In genomic region chr9:35104586-35104985, GRCh38 we compare ENCODE assay signal across 22 cellular contexts. TPM values are rescaled to one million over a fixed set of nuclear protein-coding genes. Genes with fewer than 3 reads are reported as not detected.
DNase-seq lines count a peak whose midpoint lies in the region; ATAC-seq and TF ChIP-seq lines count a peak whose summit lies in the region.
"Had no signal": no experiment of that assay in that cellular context is flagged by ENCODE, and none has a peak within 500 bp of the region (broad histone marks: within the 10 kb centered on the region; RNA-seq: fewer than 3 reads in every experiment).

No MANE protein-coding gene starts in this region.

- H3K27me3 Mint-ChIP-seq in chondrocyte (ENCODE audit: low read depth) = no peaks in the 10 kb centered on the region
- no peaks in the 10 kb centered on the region for H3K27me3 Mint-ChIP-seq in naive thymus-derived CD8-positive, alpha-beta T cell
- H3K27me3 Mint-ChIP-seq: stimulated activated naive CD8-positive, alpha-beta T cell treated with anti-CD3 and anti-CD28 coated beads, Interleukin-15, amount 100 ng/mL, for 72 hours had no signal

- peak overlapping the region; percentile 98 for H3K27ac ChIP-seq in ACC112 (ENCODE audit: low read depth, low read length)
- H3K27ac ChIP-seq: colonic mucosa had no signal

- POLR2A ChIA-PET in naive thymus-derived CD8-positive, alpha-beta T cell (lab: Charles Lee) = interaction anchor here (0.9 to 4.4 kb wide), 4 partner anchors 8 to 57 kb away, joined by 3 to 30 read pairs (median 14); partner anchors contain the start of genes ATOSB, PIGO, UNC13B and VCP

- H3K9me3 ChIP-seq in BE2C = no peaks in the 10 kb centered on the region
- H3K9me3 ChIP-seq: adrenal gland, colonic mucosa, mucosa of descending colon, psoas muscle had no signal

- H3K4me1 ChIP-seq in ACC112 (ENCODE audit: control insufficient read depth, insufficient read depth, low read length, unreplicated experiment) = peaks cover 21% of the 10 kb centered on the region
- H3K4me1 ChIP-seq in BE2C = peaks cover 7% of the 10 kb centered on the region

- peaks cover 28% of the 10 kb centered on the region for H3K79me2 ChIP-seq in ACC112 (ENCODE audit: control insufficient read depth, insufficient read depth, low read length, unreplicated experiment)

- peaks cover 37% of the 10 kb centered on the region for H3K4me1 Mint-ChIP-seq in chondrocyte (ENCODE audit: low read depth)
- H3K4me1 Mint-ChIP-seq in naive thymus-derived CD8-positive, alpha-beta T cell = peaks cover 21 to 49% (median 35%) of the 10 kb centered on the region in 4 donors

- peaks cover 27% of the 10 kb centered on the region for H3K36me3 Mint-ChIP-seq in chondrocyte (ENCODE audit: low read depth)
- H3K36me3 Mint-ChIP-seq in naive thymus-derived CD8-positive, alpha-beta T cell = peaks cover 0 to 40% (median 9%) of the 10 kb centered on the region in 3 donors
- H3K36me3 Mint-ChIP-seq in activated naive CD4-positive, alpha-beta T cell treated with anti-CD3 and anti-CD28 coated beads, Interleukin-2, amount 50 U/mL, for 72 hours = peaks cover 28 to 33% of the 10 kb centered on the region in 2 donors

- no peak overlapping the region for H3K4me3 Mint-ChIP-seq in chondrocyte (ENCODE audit: unreplicated experiment)
- H3K4me3 Mint-ChIP-seq in naive thymus-derived CD8-positive, alpha-beta T cell = no peak overlapping the region
- H3K4me3 Mint-ChIP-seq: activated T-cell treated with anti-CD3 and anti-CD28 coated beads, Interleukin-2, amount 50 U/mL, for 4 hours had no signal

- peak; percentile 1 for DNase-seq in GM10266 (ENCODE audit: extremely low spot score)
- no peak for DNase-seq in chondrocyte (ENCODE audit: low spot score)
- no peak for DNase-seq in naive thymus-derived CD8-positive, alpha-beta T cell
- DNase-seq in BE2C = no peak
- DNase-seq in activated naive CD4-positive, alpha-beta T cell treated with anti-CD3 and anti-CD28 coated beads, Interleukin-2, amount 50 U/mL, for 72 hours (ENCODE audit: low spot score in 2 of 2) = no peak
- DNase-seq in COLO829 (ENCODE audit: low spot score) = no peak
- DNase-seq: activated CD4-positive, alpha-beta T cell treated with anti-CD3 and anti-CD28 coated beads for 4 hours; activated T-cell treated with anti-CD3 and anti-CD28 coated beads, Interleukin-2, amount 50 U/mL, for 4 hours; colonic mucosa; DMS153; kidney glomerular epithelial cell; NCI-H1694 treated with DMSO at 0.1 percent for 48 hours; NCI-H510A treated with DMSO at 0.1 percent for 48 hours; psoas muscle; SHP77; stimulated activated CD4-positive, alpha-beta T cell treated with anti-CD3 and anti-CD28 coated beads, Interleukin-12 subunit alpha, Interleukin-12 subunit beta, amount 100 ng/mL, for 4 hours; stimulated activated naive CD8-positive, alpha-beta T cell treated with anti-CD3 and anti-CD28 coated beads, Interleukin-15, amount 100 ng/mL, for 72 hours; T-helper 9 cell had no signal

- ATAC-seq in naive thymus-derived CD8-positive, alpha-beta T cell = no peak
- no peak for ATAC-seq in HG03378 (IDR thresholded peaks at IDR 0.05; ENCODE audit: unreplicated experiment)
- no peak for ATAC-seq in activated naive CD4-positive, alpha-beta T cell treated with anti-CD3 and anti-CD28 coated beads, Interleukin-2, amount 50 U/mL, for 72 hours
- ATAC-seq: activated T-cell treated with anti-CD3 and anti-CD28 coated beads, Interleukin-2, amount 50 U/mL, for 4 hours; mucosa of descending colon; psoas muscle; stimulated activated naive CD8-positive, alpha-beta T cell treated with anti-CD3 and anti-CD28 coated beads, Interleukin-15, amount 100 ng/mL, for 72 hours had no signal

- no peak overlapping the region for H2AFZ ChIP-seq in ACC112 (ENCODE audit: low read length, unreplicated experiment)

- peak overlapping the region; percentile 99 for H3K27ac Mint-ChIP-seq in chondrocyte (ENCODE audit: unreplicated experiment)
- peak overlapping the region in 7 of 10 donors; percentile 20 to 99 (median 95) for H3K27ac Mint-ChIP-seq in naive thymus-derived CD8-positive, alpha-beta T cell
- H3K27ac Mint-ChIP-seq in activated naive CD4-positive, alpha-beta T cell treated with anti-CD3 and anti-CD28 coated beads, Interleukin-2, amount 50 U/mL, for 72 hours = peak overlapping the region in 1 of 2 donors; percentile 94

- H3K36me3 ChIP-seq in ACC112 (ENCODE audit: insufficient read depth, low read length) (peaks cover 7% of the 10 kb centered on the region; the same call in 1 of the 2 replicates), BE2C (peaks cover 10% of the 10 kb centered on the region)

- no peaks in the 10 kb centered on the region for H3K9me3 Mint-ChIP-seq in chondrocyte (ENCODE audit: low read depth)
- H3K9me3 Mint-ChIP-seq in naive thymus-derived CD8-positive, alpha-beta T cell = no peaks in the 10 kb centered on the region
- H3K9me3 Mint-ChIP-seq in activated naive CD4-positive, alpha-beta T cell treated with anti-CD3 and anti-CD28 coated beads, Interleukin-2, amount 50 U/mL, for 72 hours = no peaks in the 10 kb centered on the region
- H3K9me3 Mint-ChIP-seq: activated T-cell treated with anti-CD3 and anti-CD28 coated beads, Interleukin-2, amount 50 U/mL, for 4 hours; stimulated activated naive CD8-positive, alpha-beta T cell treated with anti-CD3 and anti-CD28 coated beads, Interleukin-15, amount 100 ng/mL, for 72 hours had no signal

- TF ChIP-seq CTCF in GM10266 (IDR thresholded peaks at IDR 0.05; ENCODE audit: control insufficient read depth, insufficient read depth, low read depth, missing control alignments) (no peak), chondrocyte (IDR thresholded peaks at IDR 0.05) (no peak), BE2C (IDR thresholded peaks at IDR 0.05; ENCODE audit: low read depth, low read length) (no peak)

- no peaks in the 10 kb centered on the region for H3K27me3 ChIP-seq in ACC112 (ENCODE audit: insufficient read depth, low read length)
- H3K27me3 ChIP-seq in BE2C = no peaks in the 10 kb centered on the region
- H3K27me3 ChIP-seq: adrenal gland, colonic mucosa had no signal

- H3K4me3 ChIP-seq in ACC112 (ENCODE audit: low read depth, low read length) (no peak overlapping the region), BE2C (ENCODE audit: low read depth, low read length) (no peak overlapping the region)
- H3K4me3 ChIP-seq: adrenal gland, colonic mucosa, mucosa of descending colon, psoas muscle had no signal

RNA-seq across cellular contexts. Expression of gene STOML2, which starts 1.7 kb away (rescaled TPM):
- 71.4 to 82.0 TPM (median 71.7 TPM) in 3 replicates for total RNA-seq in chondrocyte
- 10 to 100 TPM; 47.3 to 53.0 TPM for total RNA-seq in naive thymus-derived CD8-positive, alpha-beta T cell
- polyA plus RNA-seq in naive thymus-derived CD8-positive, alpha-beta T cell = 10 to 100 TPM; 86.7 to 93.9 (median 88.9) TPM
- polyA plus RNA-seq in BE2C (2012; ENCODE audit: insufficient read depth, insufficient read length, low read depth) = 142 TPM
- 100 to 1,000 TPM; 151 to 216 TPM for total RNA-seq in activated naive CD4-positive, alpha-beta T cell treated with anti-CD3 and anti-CD28 coated beads, Interleukin-2, amount 50 U/mL, for 72 hours

RNA-seq across cellular contexts. Expression of gene PIGO, which starts 8.2 kb away (rescaled TPM):
- 25.7 to 35.3 TPM (median 26.2 TPM) in 3 replicates for total RNA-seq in chondrocyte
- total RNA-seq in naive thymus-derived CD8-positive, alpha-beta T cell = 10 to 100 TPM; 32.6 to 36.1 TPM
- polyA plus RNA-seq in naive thymus-derived CD8-positive, alpha-beta T cell = 10 to 100 TPM; 23.0 to 26.2 (median 23.3) TPM
- 23.5 TPM for polyA plus RNA-seq in BE2C (2012; ENCODE audit: insufficient read depth, insufficient read length, low read depth)
- total RNA-seq in activated naive CD4-positive, alpha-beta T cell treated with anti-CD3 and anti-CD28 coated beads, Interleukin-2, amount 50 U/mL, for 72 hours = 10 to 100 TPM; 13.0 to 20.3 TPM

RNA-seq across cellular contexts. Expression of gene ATOSB, which starts 11.1 kb away (rescaled TPM):
- total RNA-seq in chondrocyte = 39.7 to 45.7 TPM (median 43.2 TPM) in 3 replicates
- 1 to 10 TPM; 5.4 to 5.7 TPM for total RNA-seq in naive thymus-derived CD8-positive, alpha-beta T cell
- 1 to 10 TPM; 1.6 to 2.9 (median 2.6) TPM for polyA plus RNA-seq in naive thymus-derived CD8-positive, alpha-beta T cell
- polyA plus RNA-seq in BE2C (2012; ENCODE audit: insufficient read depth, insufficient read length, low read depth) = 17.6 TPM
- total RNA-seq in activated naive CD4-positive, alpha-beta T cell treated with anti-CD3 and anti-CD28 coated beads, Interleukin-2, amount 50 U/mL, for 72 hours = 10 to 100 TPM in 1 of 2 donors, 1 to 10 TPM in 1; 6.9 to 19.9 TPM

RNA-seq across cellular contexts. Expression of gene FANCG, which starts 24.8 kb away (rescaled TPM):
- 14.9 to 35.2 TPM (median 16.0 TPM) in 3 replicates for total RNA-seq in chondrocyte
- 10 to 100 TPM; 23.6 to 27.9 TPM for total RNA-seq in naive thymus-derived CD8-positive, alpha-beta T cell
- polyA plus RNA-seq in naive thymus-derived CD8-positive, alpha-beta T cell = 1 to 10 TPM; 4.4 to 9.3 (median 5.9) TPM
- polyA plus RNA-seq in BE2C (2012; ENCODE audit: insufficient read depth, insufficient read length, low read depth) = 9.5 TPM
- total RNA-seq in activated naive CD4-positive, alpha-beta T cell treated with anti-CD3 and anti-CD28 coated beads, Interleukin-2, amount 50 U/mL, for 72 hours = 100 to 1,000 TPM; 114 to 194 TPM

RNA-seq across cellular contexts. Expression of gene VCP, which starts 32.2 kb away (rescaled TPM):
- total RNA-seq in chondrocyte = 247 to 360 TPM (median 254 TPM) in 3 replicates
- 100 to 1,000 TPM; 172 to 177 TPM for total RNA-seq in naive thymus-derived CD8-positive, alpha-beta T cell
- polyA plus RNA-seq in naive thymus-derived CD8-positive, alpha-beta T cell = 100 to 1,000 TPM; 136 to 152 (median 142) TPM
- polyA plus RNA-seq in BE2C (2012; ENCODE audit: insufficient read depth, insufficient read length, low read depth) = 117 TPM
- 100 to 1,000 TPM; 208 to 305 TPM for total RNA-seq in activated naive CD4-positive, alpha-beta T cell treated with anti-CD3 and anti-CD28 coated beads, Interleukin-2, amount 50 U/mL, for 72 hours
